ENCODE assay signal across 27 cellular contexts in genomic region chr15:75389791-75390382, GRCh38. TPM values are rescaled to one million over a fixed set of nuclear protein-coding genes. Genes with fewer than 3 reads are reported as not detected.
DNase-seq lines count a peak whose midpoint lies in the region; ATAC-seq and TF ChIP-seq lines count a peak whose summit lies in the region.
"Had no signal": no experiment of that assay in that cellular context is flagged by ENCODE, and none has a peak within 500 bp of the region (broad histone marks: within the 10 kb centered on the region; RNA-seq: fewer than 3 reads in every experiment).

No MANE protein-coding gene starts in this region.

- no peaks in the 10 kb centered on the region for H3K27me3 ChIP-seq in A673 (replicated peaks; ENCODE audit: insufficient read depth, low read depth, low read length, poor library complexity)
- no peaks in the 10 kb centered on the region for H3K27me3 ChIP-seq in RWPE2 (ENCODE audit: insufficient read depth, poor library complexity, severe bottlenecking)
- H3K27me3 ChIP-seq: ovary, Peyer's patch, SJSA1 had no signal

- H3K36me3 ChIP-seq in A673 (ENCODE audit: insufficient read depth, low read length, poor library complexity, severe bottlenecking) (peaks cover 87% of the 10 kb centered on the region), RWPE2 (ENCODE audit: low read depth) (peaks cover 97% of the 10 kb centered on the region)
- H3K36me3 ChIP-seq: ovary had no signal

- peaks cover 4% of the 10 kb centered on the region for H3K4me1 ChIP-seq in A673 (ENCODE audit: insufficient read depth, low read length, poor library complexity, severe bottlenecking)
- no peaks in the 10 kb centered on the region for H3K4me1 ChIP-seq in RWPE2 (ENCODE audit: insufficient read depth, poor library complexity, severe bottlenecking)
- H3K4me1 ChIP-seq: Peyer's patch, SJSA1 had no signal

- no peak overlapping the region for H3K27ac ChIP-seq in A673 (ENCODE audit: low read depth, low read length, poor library complexity, severe bottlenecking)
- H3K27ac ChIP-seq in RWPE2 (ENCODE audit: poor library complexity, severe bottlenecking) = no peak overlapping the region
- H3K27ac ChIP-seq: C4-2B, ovary, Peyer's patch, SJSA1, thoracic aorta had no signal

- POLR2A ChIA-PET in A673 (lab: Charles Lee; ENCODE audit: low non-redundant PET) = no interaction called here

- BruUV-seq in A673 (replicated peaks; lab: Mats Ljungman, UMichigan) = no TSS peak

- ATAC-seq in RWPE2 (ENCODE audit: low read depth) (peak; percentile 11; the same call in 1 of the 3 replicates), sciatic nerve (no peak)
- ATAC-seq: activated CD4-positive, alpha-beta T cell treated with anti-CD3 and anti-CD28 coated beads for 36 hours; HCT116; K562; left lobe of liver; natural killer cell treated with Interleukin-12 subunit alpha and Interleukin-12 subunit beta and Interleukin-15 and Interleukin-18, amount 100 ng/mL, for 72 hours; right cardiac atrium; stimulated activated naive CD8-positive, alpha-beta T cell treated with anti-CD3 and anti-CD28 coated beads, Interleukin-15, Interleukin-2, amounts not matched to agents 100 U/mL and 50 U/mL, for 24 hours; T-helper 17 cell had no signal

- TF ChIP-seq CTCF in A673 (conservative IDR thresholded peaks at IDR 0.05; ENCODE audit: low read depth, low read length) = no peak
- no peak for TF ChIP-seq CTCF in RWPE2 (IDR thresholded peaks at IDR 0.05; ENCODE audit: poor library complexity, severe bottlenecking)

- CTCF ChIA-PET in A673 (lab: Charles Lee) = interaction anchor here (1.0 kb wide), 1 partner anchor 22 kb away, joined by 3 read pairs; the partner anchor contains the start of gene MAN2C1

- H3K9me3 ChIP-seq in A673 (ENCODE audit: low read depth, low read length, poor library complexity, severe bottlenecking) (no peaks in the 10 kb centered on the region), RWPE2 (ENCODE audit: severe bottlenecking) (no peaks in the 10 kb centered on the region)
- H3K9me3 ChIP-seq: ovary, Peyer's patch, SJSA1, thoracic aorta had no signal

- intact Hi-C loops in A673 (cut with micrococcal nuclease; ENCODE audit: unreplicated experiment) = no loop called here
- intact Hi-C loops in sciatic nerve (cut with DNase I) = no loop called here

- H3K4me3 ChIP-seq in A673 (ENCODE audit: low read depth, low read length, poor library complexity, severe bottlenecking) (no peak overlapping the region), RWPE2 (ENCODE audit: severe bottlenecking) (no peak overlapping the region)
- H3K4me3 ChIP-seq: K562, ovary, Peyer's patch, SJSA1, thoracic aorta had no signal

- DNase-seq in A673 (ENCODE audit: low spot score) (peak; percentile 81), DMS79 (lab: John Stamatoyannopoulos, UW) (peak; percentile 6), RWPE2 (ENCODE audit: low spot score) (no peak), medulla oblongata (ENCODE audit: extremely low spot score) (peak; percentile 14), sciatic nerve (ENCODE audit: low spot score) (no peak), GDM1 (lab: John Stamatoyannopoulos, UW) (no peak), SW480 (ENCODE audit: low spot score) (no peak), HUDEP-2 (lab: John Stamatoyannopoulos, UW; ENCODE audit: unreplicated experiment in 76 of 76) (no peak)
- DNase-seq: activated CD4-positive, alpha-beta T cell treated with anti-CD3 and anti-CD28 coated beads for 36 hours; effector CD4-positive, alpha-beta T cell; foreskin fibroblast; NCI-H1105 treated with DMSO at 0.1 percent for 48 hours; NCI-H446 treated with DMSO at 0.1 percent for 48 hours; ovary; Peyer's patch; right cardiac atrium; stimulated activated CD4-positive, alpha-beta T cell treated with anti-CD3 and anti-CD28 coated beads, Interleukin-12 subunit alpha, Interleukin-12 subunit beta, amount 100 ng/mL, for 4 hours; stimulated activated CD4-positive, alpha-beta T cell treated with anti-CD3 and anti-CD28 coated beads, Interleukin-4, amount 100 ng/mL, for 24 hours; stimulated activated naive CD8-positive, alpha-beta T cell treated with anti-CD3 and anti-CD28 coated beads, Interleukin-15, Interleukin-2, amounts not matched to agents 100 U/mL and 50 U/mL, for 24 hours; T-helper 17 cell had no signal

RNA-seq across cellular contexts. Expression of gene MAN2C1, which starts 21.5 kb away (rescaled TPM):
- total RNA-seq in A673 (2021) (169 and 205 TPM in 2 replicates), sciatic nerve (231 TPM)

RNA-seq across cellular contexts. Expression of gene NEIL1, which starts 43.0 kb away (rescaled TPM):
- total RNA-seq in A673 (2021) (3.8 and 11.1 TPM in 2 replicates), sciatic nerve (51.6 TPM)

RNA-seq across cellular contexts. Expression of gene COMMD4, which starts 54.0 kb away (rescaled TPM):
- total RNA-seq in A673 (2021) = 109 and 126 TPM in 2 replicates
- total RNA-seq in sciatic nerve = 36.8 TPM

Comparison
In these comparisons a context has a peak if more than half of its experiments do, and no peak if none do; other contexts are left out.
1. DNase-seq: peak in A673 (single experiment), DMS79 (single experiment) and medulla oblongata (single experiment); none in RWPE2 (single experiment), sciatic nerve (single experiment), GDM1 (single experiment), SW480 (single experiment) and HUDEP-2 (0 of 76).